ENCODE assay signal across 2 cellular contexts in genomic region chr13:76944457-76944856, GRCh38.
TF ChIP-seq lines count a peak whose summit lies in the region.

No MANE protein-coding gene starts in this region.

TF ChIP-seq in HepG2, 621 proteins besides CTCF, POLR2A, EP300 and RAD21:
- TF ChIP-seq ZMAT3 (CRISPR knock-in tag; conservative IDR thresholded peaks at IDR 0.05) (no peak), ZNF891 (CRISPR knock-in tag; IDR thresholded peaks at IDR 0.05) (no peak), ONECUT2 (CRISPR knock-in tag; IDR thresholded peaks at IDR 0.05) (no peak), ZNF800 (CRISPR knock-in tag; IDR thresholded peaks at IDR 0.05) (no peak), ESRRA (CRISPR knock-in tag; IDR thresholded peaks at IDR 0.05; ENCODE audit: low read depth) (no peak), NR2C2 (CRISPR knock-in tag; IDR thresholded peaks at IDR 0.05; ENCODE audit: borderline replicate concordance) (no peak), ZNF792 (CRISPR knock-in tag; IDR thresholded peaks at IDR 0.05) (no peak), ZNF367 (CRISPR knock-in tag; IDR thresholded peaks at IDR 0.05; ENCODE audit: borderline replicate concordance) (no peak), ZNF282 (IDR thresholded peaks at IDR 0.05; ENCODE audit: partially characterized antibody) (no peak), HOXA3 (CRISPR knock-in tag; IDR thresholded peaks at IDR 0.05) (no peak), RBM39 (IDR thresholded peaks at IDR 0.05; ENCODE audit: low read depth, low read length, poor library complexity, severe bottlenecking) (no peak), ZNF709 (CRISPR knock-in tag; IDR thresholded peaks at IDR 0.05) (no peak), ZNF567 (CRISPR knock-in tag; IDR thresholded peaks at IDR 0.05; ENCODE audit: borderline replicate concordance) (no peak), MATR3 (CRISPR knock-in tag; IDR thresholded peaks at IDR 0.05) (no peak), BCLAF1 (IDR thresholded peaks at IDR 0.05) (no peak), NONO (IDR thresholded peaks at IDR 0.05) (no peak), NONO (CRISPR knock-in tag; conservative IDR thresholded peaks at IDR 0.05) (no peak)
TF ChIP-seq in HepG2: peak in this region for 0.

TF ChIP-seq in WTC11, 78 proteins besides CTCF, POLR2A, EP300 and RAD21:
- TF ChIP-seq RORB (CRISPR knock-in tag; IDR thresholded peaks at IDR 0.05) (no peak), ZNF425 (CRISPR knock-in tag; conservative IDR thresholded peaks at IDR 0.05) (no peak), JAZF1 (CRISPR knock-in tag; IDR thresholded peaks at IDR 0.05) (no peak)
- TF ChIP-seq, protein P1, sequence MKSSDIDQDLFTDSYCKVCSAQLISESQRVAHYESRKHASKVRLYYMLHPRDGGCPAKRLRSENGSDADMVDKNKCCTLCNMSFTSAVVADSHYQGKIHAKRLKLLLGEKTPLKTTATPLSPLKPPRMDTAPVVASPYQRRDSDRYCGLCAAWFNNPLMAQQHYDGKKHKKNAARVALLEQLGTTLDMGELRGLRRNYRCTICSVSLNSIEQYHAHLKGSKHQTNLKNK (CRISPR knock-in tag; IDR thresholded peaks at IDR 0.05): no peak
